In genomic region chr5:73451218-73452130, GRCh38 we compare ENCODE assay signal across 8 cellular contexts. TPM values are rescaled to one million over a fixed set of nuclear protein-coding genes. Genes with fewer than 3 reads are reported as not detected.
DNase-seq lines count a peak whose midpoint lies in the region; ATAC-seq and TF ChIP-seq lines count a peak whose summit lies in the region.

No MANE protein-coding gene starts in this region.

- H3K4me1 Mint-ChIP-seq in progenitor cell of endocrine pancreas (ENCODE audit: low read depth): peaks cover 4% of the 10 kb centered on the region

- peaks cover 71% of the 10 kb centered on the region for H3K27me3 Mint-ChIP-seq in progenitor cell of endocrine pancreas

- no peaks in the 10 kb centered on the region for H3K79me2 ChIP-seq in OCI-LY7 (ENCODE audit: insufficient read depth, low read depth, low read length)

- H3K4me2 ChIP-seq in OCI-LY7 (ENCODE audit: low read length): 0 out of 2 replicates have a peak overlapping the region, but pooled peaks have one; percentile 28

- no peaks in the 10 kb centered on the region for H3K36me3 Mint-ChIP-seq in progenitor cell of endocrine pancreas (ENCODE audit: insufficient read depth)

- no peaks in the 10 kb centered on the region for H3K9me3 ChIP-seq in OCI-LY7 (ENCODE audit: low read length)

- POLR2A ChIA-PET in OCI-LY7 (lab: Charles Lee): no interaction called here

- CTCF ChIA-PET in OCI-LY7 (lab: Charles Lee; ENCODE audit: unreplicated experiment): no interaction called here

- TF ChIP-seq CTCF in OCI-LY7 (conservative IDR thresholded peaks at IDR 0.05; ENCODE audit: low read length): peak; percentile 66
- TF ChIP-seq CTCF in foreskin keratinocyte (conservative IDR thresholded peaks at IDR 0.05): peak; percentile 94
- peak; percentile 94 for TF ChIP-seq CTCF in progenitor cell of endocrine pancreas (IDR thresholded peaks at IDR 0.05; ENCODE audit: unreplicated experiment)

- no peak overlapping the region for H3K4me3 Mint-ChIP-seq in progenitor cell of endocrine pancreas (ENCODE audit: low read depth)

- H3K9me3 Mint-ChIP-seq in progenitor cell of endocrine pancreas (ENCODE audit: low read depth): no peaks in the 10 kb centered on the region

- H3K27me3 ChIP-seq in foreskin keratinocyte: peaks cover 56% of the 10 kb centered on the region

- H3K27ac ChIP-seq in OCI-LY7 (ENCODE audit: low read depth, low read length, poor library complexity, severe bottlenecking) (no peak overlapping the region), foreskin keratinocyte (no peak overlapping the region)

- H3K36me3 ChIP-seq in OCI-LY7 (ENCODE audit: insufficient read depth, low read length): no peaks in the 10 kb centered on the region

- no peak overlapping the region for H3K4me3 ChIP-seq in OCI-LY7 (ENCODE audit: low read depth, low read length, poor library complexity, severe bottlenecking)

- H4K20me1 ChIP-seq in OCI-LY7 (ENCODE audit: insufficient read depth, low read length): no peaks in the 10 kb centered on the region

- BruUV-seq in OCI-LY7 (replicated peaks; lab: Mats Ljungman, UMichigan): no TSS peak

- no peaks in the 10 kb centered on the region for H3K9me2 ChIP-seq in OCI-LY7 (ENCODE audit: insufficient read depth, low read length)

- DNase-seq in NCI-H748 (lab: John Stamatoyannopoulos, UW; ENCODE audit: unreplicated experiment): peak; percentile 70
- no peak for DNase-seq in NCI-H748 treated with DMSO at 0.1 percent for 48 hours (lab: John Stamatoyannopoulos, UW)
- peak; percentile 27 for DNase-seq in OCI-LY7 (ENCODE audit: low spot score)
- DNase-seq in activated T-helper 1 cell treated with anti-CD3 and anti-CD28 coated beads, Interleukin-2, amount 50 U/mL, for 16 hours (ENCODE audit: low read depth in 1 of 2, low spot score in 1 of 2): peak; percentile 38 to 40
- DNase-seq in foreskin keratinocyte: peak in 1 of 2 donors; percentile 21
- DNase-seq in progenitor cell of endocrine pancreas (ENCODE audit: low spot score, unreplicated experiment): peak; percentile 74
- no peak for DNase-seq in NCI-H1048 (lab: John Stamatoyannopoulos, UW)

- peaks cover 11% of the 10 kb centered on the region for H3K4me1 ChIP-seq in OCI-LY7 (ENCODE audit: insufficient read depth, low read length, poor library complexity, severe bottlenecking)
- H3K4me1 ChIP-seq in foreskin keratinocyte: peaks cover 5% of the 10 kb centered on the region

- intact Hi-C loops in OCI-LY7 (cut with micrococcal nuclease; ENCODE audit: unreplicated experiment): no loop called here

- no peak overlapping the region for H2AFZ ChIP-seq in OCI-LY7 (ENCODE audit: low read length)

- no peak overlapping the region for H3K27ac Mint-ChIP-seq in progenitor cell of endocrine pancreas

- ATAC-seq in foreskin keratinocyte: peak; percentile 15
- no peak for ATAC-seq in GM19324 (IDR thresholded peaks at IDR 0.05; ENCODE audit: low FRiP score, unreplicated experiment)

RNA-seq across cellular contexts. Expression of gene FOXD1, which starts 2.9 kb away (rescaled TPM):
- 0.75 and 1.5 TPM in 2 replicates for total RNA-seq in OCI-LY7 (2014; rRNA removed; shearing (Covaris generic))
- total RNA-seq in OCI-LY7 (2022): 4.7 and 5.6 TPM in 2 replicates
- total RNA-seq in foreskin keratinocyte: 28.0 and 30.9 TPM in 2 replicates
- polyA plus RNA-seq in foreskin keratinocyte: 35.0 and 37.7 TPM in 2 replicates
- 0.19 and 0.29 TPM in 2 replicates for total RNA-seq in progenitor cell of endocrine pancreas

RNA-seq across cellular contexts. Expression of gene BTF3, which starts 46.8 kb away (rescaled TPM):
- 350 and 372 TPM in 2 replicates for total RNA-seq in OCI-LY7 (2014; rRNA removed; shearing (Covaris generic))
- total RNA-seq in OCI-LY7 (2022) (736 and 805 TPM in 2 replicates), foreskin keratinocyte (621 and 729 TPM in 2 replicates), progenitor cell of endocrine pancreas (589 and 604 TPM in 2 replicates)
- polyA plus RNA-seq in foreskin keratinocyte: 917 and 1,042 TPM in 2 replicates

Comparison
In these comparisons a context has a peak if more than half of its experiments do, and no peak if none do; other contexts are left out.
1. DNase-seq: peak in NCI-H748 (single experiment), OCI-LY7 (single experiment), activated T-helper 1 cell treated with anti-CD3 and anti-CD28 coated beads, Interleukin-2, amount 50 U/mL, for 16 hours (2 of 2) and progenitor cell of endocrine pancreas (single experiment); none in NCI-H748 treated with DMSO at 0.1 percent for 48 hours (single experiment) and NCI-H1048 (single experiment).
2. Peak in every context shown above with its lines, with median percentiles within 50 percentile points of each other: CTCF ChIP-seq.